ENCODE assay signal across 13 cellular contexts in the genomic region with DNA sequence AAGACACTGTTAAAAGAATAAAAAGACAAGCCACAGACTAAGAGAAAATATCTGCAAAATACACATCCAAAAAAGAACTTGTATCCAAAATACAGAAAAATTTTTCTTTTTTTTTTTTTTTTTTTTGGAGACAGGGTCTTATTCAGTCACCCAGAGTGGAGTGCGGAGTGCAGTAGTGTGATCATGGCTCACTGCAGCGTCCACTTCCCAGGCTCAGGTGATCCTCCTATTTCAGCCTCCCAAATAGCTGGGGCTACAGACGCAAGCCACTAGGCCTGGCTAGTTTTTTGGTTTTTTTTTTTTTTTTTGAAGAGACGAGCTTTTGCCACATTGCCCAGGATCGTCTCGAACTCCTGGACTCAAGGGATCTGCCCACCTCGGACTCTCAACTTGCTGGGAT. TPM values are rescaled to one million over a fixed set of nuclear protein-coding genes. Genes with fewer than 3 reads are reported as not detected.
DNase-seq lines count a peak whose midpoint lies in the region; ATAC-seq, FAIRE-seq and TF ChIP-seq lines count a peak whose summit lies in the region.
"Had no signal": no experiment of that assay in that cellular context is flagged by ENCODE, and none has a peak within 500 bp of the region (broad histone marks: within the 10 kb centered on the region; RNA-seq: fewer than 3 reads in every experiment).

No MANE protein-coding gene starts in this region.

- H3K27me3 Mint-ChIP-seq in activated CD4-positive, alpha-beta T cell treated with anti-CD3 and anti-CD28 coated beads for 36 hours: no peaks in the 10 kb centered on the region
- no peaks in the 10 kb centered on the region for H3K27me3 Mint-ChIP-seq in neural progenitor cell (ENCODE audit: insufficient read depth, low read depth)
- H3K27me3 Mint-ChIP-seq: IgD-negative memory B cell had no signal

- H3K36me3 ChIP-seq in IMR-90 (ENCODE audit: control insufficient read depth, insufficient read depth, low read length) (no peaks in the 10 kb centered on the region), GM12878 (ENCODE audit: control insufficient read depth in 2 of 2, insufficient read depth in 2 of 2, low read length in 1 of 2) (no peaks in the 10 kb centered on the region), neural progenitor cell (no peaks in the 10 kb centered on the region)
- H3K36me3 ChIP-seq: stomach had no signal

- H3K23ac ChIP-seq in IMR-90 (ENCODE audit: low read depth, low read length): no peak overlapping the region

- H3K9me3 ChIP-seq in IMR-90 (ENCODE audit: control insufficient read depth, insufficient read depth, low read length) (no peaks in the 10 kb centered on the region), GM12878 (replicated peaks; ENCODE audit: control insufficient read depth, insufficient read depth, low read length) (no peaks in the 10 kb centered on the region), neural progenitor cell (ENCODE audit: low read depth) (no peaks in the 10 kb centered on the region)
- H3K9me3 ChIP-seq: stomach had no signal

- TF ChIP-seq CTCF in IMR-90 (conservative IDR thresholded peaks at IDR 0.05; ENCODE audit: low read depth, low read length) (no peak), GM12878 (IDR thresholded peaks at IDR 0.05 in 2 of 3, conservative IDR thresholded peaks at IDR 0.05 in 1 of 3; ENCODE audit: control insufficient read depth in 2 of 3, extremely low read depth in 1 of 3, insufficient read depth in 1 of 3, low read depth in 3 of 3, low read length in 3 of 3) (no peak), neural progenitor cell (IDR thresholded peaks at IDR 0.05) (no peak)

- no peak overlapping the region for H2BK120ac ChIP-seq in IMR-90 (ENCODE audit: low read depth, low read length)

- no peak for ATAC-seq in activated CD4-positive, alpha-beta T cell treated with anti-CD3 and anti-CD28 coated beads for 36 hours
- ATAC-seq in IMR-90 (ENCODE audit: low read depth) (no peak), GM12878 (no peak)

- CTCF ChIA-PET in activated CD4-positive, alpha-beta T cell treated with anti-CD3 and anti-CD28 coated beads for 36 hours (lab: Charles Lee): interaction anchor here (0.6 to 2.1 kb wide), 5 partner anchors 9 to 377 kb away, joined by 3 to 6 read pairs (median 3); a partner anchor contains a TSS
- CTCF ChIA-PET in IMR-90 (lab: Yijun Ruan, JAX) (no interaction called here), GM12878 (lab: Yijun Ruan, JAX) (interaction anchor here (0.6 to 1.8 kb wide), 6 partner anchors 14 to 553 kb away, joined by 3 to 5 read pairs (median 4); no protein-coding TSS in a partner anchor)

- no peak overlapping the region for H3K4ac ChIP-seq in IMR-90 (ENCODE audit: low read depth, low read length)

- H4K20me1 ChIP-seq in IMR-90 (ENCODE audit: insufficient read depth, low read length) (peaks cover 15% of the 10 kb centered on the region; the same call in 1 of the 2 replicates), GM12878 (ENCODE audit: control insufficient read depth, insufficient read depth) (no peaks in the 10 kb centered on the region; the same call in 1 of the 2 replicates), neural progenitor cell (ENCODE audit: low read depth) (peaks cover 4% of the 10 kb centered on the region)

- no peak overlapping the region for H4K5ac ChIP-seq in IMR-90 (ENCODE audit: low read depth, low read length)

- RAD21 ChIA-PET in GM12878 (lab: Charles Lee; ENCODE audit: unreplicated experiment): interaction anchor here (0.6 to 0.7 kb wide), 2 partner anchors 17 to 378 kb away, joined by 3 read pairs; no protein-coding TSS in a partner anchor

- H3K4me1 Mint-ChIP-seq in activated CD4-positive, alpha-beta T cell treated with anti-CD3 and anti-CD28 coated beads for 36 hours: peaks cover 50% of the 10 kb centered on the region
- peaks cover 20% of the 10 kb centered on the region for H3K4me1 Mint-ChIP-seq in neural progenitor cell

- H3K14ac ChIP-seq in IMR-90 (replicated peaks; ENCODE audit: low read depth, low read length): no peak overlapping the region

- H3K27ac ChIP-seq in IMR-90 (ENCODE audit: insufficient read depth, low read length): no peak overlapping the region
- no peak overlapping the region for H3K27ac ChIP-seq in GM12878 (ENCODE audit: control insufficient read depth, insufficient read depth)
- no peak overlapping the region for H3K27ac ChIP-seq in neural progenitor cell
- H3K27ac ChIP-seq: stomach, WERI-Rb-1 had no signal

- POLR2A ChIA-PET in activated CD4-positive, alpha-beta T cell treated with anti-CD3 and anti-CD28 coated beads for 36 hours (lab: Charles Lee): interaction anchor here (0.6 kb wide), 1 partner anchor 301 kb away, joined by 3 read pairs; no protein-coding TSS in a partner anchor
- POLR2A ChIA-PET in IMR-90 (lab: Charles Lee; ENCODE audit: unreplicated experiment) (no interaction called here), GM12878 (lab: Charles Lee) (interaction anchor here (4.1 kb wide), 1 partner anchor 16 kb away, joined by 19 read pairs; a partner anchor contains a TSS)

- no peak overlapping the region for H2AK5ac ChIP-seq in IMR-90 (ENCODE audit: low read depth, low read length)

- no peaks in the 10 kb centered on the region for H3K9me3 Mint-ChIP-seq in activated CD4-positive, alpha-beta T cell treated with anti-CD3 and anti-CD28 coated beads for 36 hours (ENCODE audit: low read depth)
- no peaks in the 10 kb centered on the region for H3K9me3 Mint-ChIP-seq in neural progenitor cell
- H3K9me3 Mint-ChIP-seq: IgD-negative memory B cell had no signal

- peaks cover 33% of the 10 kb centered on the region for H3K36me3 Mint-ChIP-seq in activated CD4-positive, alpha-beta T cell treated with anti-CD3 and anti-CD28 coated beads for 36 hours (ENCODE audit: low read depth)
- no peaks in the 10 kb centered on the region for H3K36me3 Mint-ChIP-seq in neural progenitor cell
- H3K36me3 Mint-ChIP-seq: IgD-negative memory B cell had no signal

- no peak overlapping the region for H3K56ac ChIP-seq in IMR-90 (ENCODE audit: extremely low read depth, insufficient read depth, low read length)

- BruUV-seq in IMR-90 (replicated peaks; lab: Mats Ljungman, UMichigan): no TSS peak
- BruUV-seq in GM12878 (replicated peaks; lab: Mats Ljungman, UMichigan): no TSS peak

- H2AK9ac ChIP-seq in IMR-90 (replicated peaks; ENCODE audit: low read depth, low read length, poor library complexity): no peak overlapping the region

- no peaks in the 10 kb centered on the region for H3F3A ChIP-seq in neural progenitor cell (ENCODE audit: low read depth)

- no peak overlapping the region for H4K91ac ChIP-seq in IMR-90 (ENCODE audit: insufficient read depth, low read depth, low read length)

- intact Hi-C loops in activated CD4-positive, alpha-beta T cell treated with anti-CD3 and anti-CD28 coated beads for 36 hours (cut with DNase I, micrococcal nuclease): loop anchor here (5.0 to 10.0 kb wide), 4 partner anchors 93 to 937 kb away; a partner anchor contains a TSS
- intact Hi-C loops in IMR-90 (cut with micrococcal nuclease): no loop called here
- intact Hi-C loops in GM12878 (cut with micrococcal nuclease; ENCODE audit: unreplicated experiment): loop anchor here (5.0 to 10.0 kb wide), 3 partner anchors 291 to 651 kb away; a partner anchor contains a TSS
- intact Hi-C loops in head of caudate nucleus (cut with DNase I): no loop called here

- peaks cover 4% of the 10 kb centered on the region; the same call in 1 of the 2 replicates for H3K9me1 ChIP-seq in IMR-90 (ENCODE audit: insufficient read depth, low read length)

- dilution Hi-C loops in IMR-90 (cut with HindIII; ENCODE audit: low sequenced_read_pairs, unreplicated experiment): no loop called here

- H3K79me2 ChIP-seq in GM12878 (ENCODE audit: control insufficient read depth, insufficient read depth, low read length): peaks cover 80% of the 10 kb centered on the region
- H3K79me2 ChIP-seq in neural progenitor cell (ENCODE audit: low read depth): peaks cover 74% of the 10 kb centered on the region

- H3K4me2 ChIP-seq in IMR-90 (ENCODE audit: low read depth, low read length) (peak overlapping the region; percentile 63), GM12878 (ENCODE audit: control insufficient read depth, insufficient read depth) (peak overlapping the region; percentile 74), neural progenitor cell (no peak overlapping the region)

- no peak overlapping the region for H2AFZ ChIP-seq in IMR-90 (replicated peaks; ENCODE audit: low read length, poor library complexity)
- no peak overlapping the region for H2AFZ ChIP-seq in GM12878 (ENCODE audit: control insufficient read depth, low read depth, low read length)
- no peak overlapping the region for H2AFZ ChIP-seq in neural progenitor cell (replicated peaks)

- no peak for FAIRE-seq in GM12878 (lab: Jason Lieb, UNC)

- TF ChIP-seq EP300 in GM12878 (IDR thresholded peaks at IDR 0.05; ENCODE audit: borderline replicate concordance in 1 of 2, control insufficient read depth in 1 of 2, low read depth in 2 of 2, low read length in 2 of 2): no peak

- in situ Hi-C loops in IMR-90 (cut with MboI; ENCODE audit: low sequenced_read_pairs): no loop called here
- in situ Hi-C loops in GM12878 (cut with MboI): no loop called here

- H3K4me3 ChIP-seq in IMR-90 (ENCODE audit: insufficient read depth, low read depth, low read length): no peak overlapping the region
- peak overlapping the region; percentile 57; the same call in 1 of the 2 replicates for H3K4me3 ChIP-seq in GM12878
- H3K4me3 ChIP-seq in neural progenitor cell: peak overlapping the region; percentile 11
- H3K4me3 ChIP-seq: stomach had no signal

- H3K79me1 ChIP-seq in IMR-90 (ENCODE audit: low read depth in 1 of 2, low read length in 2 of 2): peaks cover 16 to 36% of the 10 kb centered on the region in 2 experiments

- H3K18ac ChIP-seq in IMR-90 (ENCODE audit: low read depth, low read length): no peak overlapping the region

- H4K8ac ChIP-seq in IMR-90 (ENCODE audit: low read depth in 2 of 2, low read length in 2 of 2): no peak overlapping the region

- H3K4me3 Mint-ChIP-seq in activated CD4-positive, alpha-beta T cell treated with anti-CD3 and anti-CD28 coated beads for 36 hours: peak overlapping the region; percentile 52
- H3K4me3 Mint-ChIP-seq in neural progenitor cell: no peak overlapping the region

- no peaks in the 10 kb centered on the region for H3K27me3 ChIP-seq in IMR-90 (ENCODE audit: control insufficient read depth, insufficient read depth, low read length)
- H3K27me3 ChIP-seq in GM12878 (replicated peaks in 1 of 2; ENCODE audit: control insufficient read depth in 2 of 2, insufficient read depth in 2 of 2, low read length in 1 of 2): no peaks in the 10 kb centered on the region
- no peaks in the 10 kb centered on the region for H3K27me3 ChIP-seq in neural progenitor cell
- H3K27me3 ChIP-seq: stomach had no signal

- no peak for TF ChIP-seq RAD21 in IMR-90 (IDR thresholded peaks at IDR 0.05; ENCODE audit: low read length)
- no peak for TF ChIP-seq RAD21 in GM12878 (IDR thresholded peaks at IDR 0.05; ENCODE audit: insufficient read depth, low read depth, low read length)

- no peak for DNase-seq in activated CD4-positive, alpha-beta T cell treated with anti-CD3 and anti-CD28 coated beads for 36 hours
- DNase-seq in activated CD4-positive, alpha-beta T cell treated with anti-CD3 and anti-CD28 coated beads, Interleukin-2, amount 50 U/mL, for 4 hours: no peak
- no peak for DNase-seq in IMR-90
- DNase-seq in GM12878 (ENCODE audit: low read depth, low spot score): no peak
- no peak for DNase-seq in neural progenitor cell (ENCODE audit: low spot score)
- no peak for DNase-seq in inferior parietal cortex (ENCODE audit: extremely low spot score)
- no peak for DNase-seq in head of caudate nucleus
- no peak for DNase-seq in NCI-H1436 (lab: John Stamatoyannopoulos, UW)
- DNase-seq: effector memory CD4-positive, alpha-beta T cell; GF-D8; stomach; WERI-Rb-1 had no signal

- TF ChIP-seq POLR2A in IMR-90 (IDR thresholded peaks at IDR 0.05; ENCODE audit: low read depth, low read length) (no peak), GM12878 (IDR thresholded peaks at IDR 0.05; ENCODE audit: low read depth, low read length) (no peak)

- H3K9ac ChIP-seq in IMR-90 (ENCODE audit: low read depth, low read length) (no peak overlapping the region), GM12878 (ENCODE audit: control insufficient read depth, insufficient read depth, low read length) (no peak overlapping the region), neural progenitor cell (no peak overlapping the region)

- H2BK5ac ChIP-seq in IMR-90 (ENCODE audit: low read depth, low read length, poor library complexity, severe bottlenecking): no peak overlapping the region

- SMC1A ChIA-PET in GM12878 (lab: Charles Lee; ENCODE audit: uncharacterized antibody, unreplicated experiment): interaction anchor here (0.6 to 1.3 kb wide), 4 partner anchors 20 to 226 kb away, joined by 3 to 4 read pairs (median 4); no protein-coding TSS in a partner anchor

- H2BK15ac ChIP-seq in IMR-90 (ENCODE audit: low read depth, low read length): no peak overlapping the region

- WGBS in IMR-90 (ENCODE audit: extremely low coverage in 2 of 2, insufficient read length in 1 of 2), 2 experiments: no CpG with 5 or more reads among the region's 7 CpGs
- 66% methylated on average over 7 of the region's 7 CpGs for WGBS in GM12878 (ENCODE audit: insufficient coverage, insufficient replicate concordance, low lambda C conversion rate, missing lambda C conversion rate)

- H3K4me1 ChIP-seq in IMR-90 (ENCODE audit: control insufficient read depth, insufficient read depth, low read length): no peaks in the 10 kb centered on the region; the same call in 1 of the 2 replicates
- no peaks in the 10 kb centered on the region; the same call in 1 of the 2 replicates for H3K4me1 ChIP-seq in GM12878 (ENCODE audit: control insufficient read depth, insufficient read depth, low read length)
- peaks cover 13% of the 10 kb centered on the region for H3K4me1 ChIP-seq in neural progenitor cell

- H3K27ac Mint-ChIP-seq in activated CD4-positive, alpha-beta T cell treated with anti-CD3 and anti-CD28 coated beads for 36 hours: peak overlapping the region; percentile 33
- H3K27ac Mint-ChIP-seq in neural progenitor cell: no peak overlapping the region

- no peak overlapping the region for H2BK20ac ChIP-seq in IMR-90 (ENCODE audit: low read depth, low read length)

RNA-seq across cellular contexts. Expression of a gene that starts 3.1 kb away (rescaled TPM):
- 10 to 100 TPM; 22.6 to 25.5 TPM for total RNA-seq in activated CD4-positive, alpha-beta T cell treated with anti-CD3 and anti-CD28 coated beads for 36 hours
- total RNA-seq in IMR-90 (2012; rRNA removed) (13.4 and 16.4 TPM in 2 replicates), GM12878 (2014; rRNA removed) (16.5 and 20.8 TPM in 2 replicates), GM12878 (2014; rRNA removed; fragmentation: Illumina TruSeq; extraction: Trizol) (27.0 TPM in 2 replicates), GM12878 (2021) (15.5 and 16.5 TPM in 2 replicates), neural progenitor cell (ENCODE audit: low replicate concordance) (25.3 and 42.1 TPM in 2 replicates)
- polyA plus RNA-seq in IMR-90 (2012; rRNA removed) (5.5 and 7.3 TPM in 2 replicates), GM12878 (2011; rRNA removed) (24.1 and 41.6 TPM in 2 replicates), GM12878 (2014; fragmentation: Illumina TruSeq; extraction: Trizol) (22.6 and 33.5 TPM in 2 replicates), GM12878 (2014; fragmentation: Nextera tagmentation; extraction: Ambion mirVana) (10 to 100 TPM in 1 of 2 experiments, 1 to 10 TPM in 1; 10.0 to 16.4 TPM), GM12878 (2014; rRNA removed) (13.1 and 14.4 TPM in 2 replicates), GM12878 (2016; fragmentation: Nextera tagmentation; extraction: Ambion mirVana) (10 to 100 TPM; 19.6 to 19.8 TPM)
- 0.92 and 1.1 TPM in 2 replicates for polyA plus RNA-seq in IMR-90 (2012; cell fraction: cytosol; rRNA removed)
- polyA plus RNA-seq in IMR-90 (2012; cell fraction: nucleus; rRNA removed; ENCODE audit: low replicate concordance): 3.2 and 16.5 TPM in 2 replicates
- total RNA-seq in GM12878 (2013; cell fraction: nucleolus; rRNA removed): 45.4 and 51.5 TPM in 2 replicates
- polyA plus RNA-seq in GM12878 (2011; ENCODE audit: low read depth): 6.1 TPM
- polyA plus RNA-seq in GM12878 (2011; cell fraction: cytosol; rRNA removed): 5.8 and 7.2 TPM in 2 replicates
- 20.8 and 31.8 TPM in 2 replicates for polyA plus RNA-seq in GM12878 (2011; cell fraction: nucleus; rRNA removed)
- 8.0 and 13.9 TPM in 2 replicates for polyA plus RNA-seq in GM12878 (2012)
- 11.3 TPM in 2 replicates for polyA minus RNA-seq in GM12878 (2011; rRNA and poly(A)+ RNA removed)
- 6.9 and 9.8 TPM in 2 replicates for polyA minus RNA-seq in GM12878 (2011; cell fraction: cytosol; rRNA and poly(A)+ RNA removed)
- polyA minus RNA-seq in GM12878 (2011; cell fraction: nucleus; rRNA and poly(A)+ RNA removed): 16.2 and 20.0 TPM in 2 replicates

RNA-seq across cellular contexts. Expression of a gene that starts 15.5 kb away (rescaled TPM):
- total RNA-seq in activated CD4-positive, alpha-beta T cell treated with anti-CD3 and anti-CD28 coated beads for 36 hours: 10 to 100 TPM; 10.4 to 13.6 TPM
- total RNA-seq in IMR-90 (2012; rRNA removed): 5.9 and 9.4 TPM in 2 replicates
- polyA plus RNA-seq in IMR-90 (2012; rRNA removed): 1.8 and 2.2 TPM in 2 replicates
- polyA plus RNA-seq in IMR-90 (2012; cell fraction: cytosol; rRNA removed): 0.32 and 1.3 TPM in 2 replicates
- 0.55 and 4.0 TPM in 2 replicates for polyA plus RNA-seq in IMR-90 (2012; cell fraction: nucleus; rRNA removed; ENCODE audit: low replicate concordance)
- 12.5 and 15.5 TPM in 2 replicates for total RNA-seq in GM12878 (2013; cell fraction: nucleolus; rRNA removed)
- 4.2 and 4.8 TPM in 2 replicates for total RNA-seq in GM12878 (2014; rRNA removed)
- 7.0 and 7.6 TPM in 2 replicates for total RNA-seq in GM12878 (2014; rRNA removed; fragmentation: Illumina TruSeq; extraction: Trizol)
- total RNA-seq in GM12878 (2021): 6.0 and 7.0 TPM in 2 replicates
- 1.6 TPM for polyA plus RNA-seq in GM12878 (2011; ENCODE audit: low read depth)
- polyA plus RNA-seq in GM12878 (2011; rRNA removed): 4.8 and 10.6 TPM in 2 replicates
- polyA plus RNA-seq in GM12878 (2011; cell fraction: cytosol; rRNA removed): 1.5 and 1.7 TPM in 2 replicates
- polyA plus RNA-seq in GM12878 (2011; cell fraction: nucleus; rRNA removed): 5.7 and 6.0 TPM in 2 replicates
- polyA plus RNA-seq in GM12878 (2012): 3.4 and 4.1 TPM in 2 replicates
- 4.7 and 5.9 TPM in 2 replicates for polyA plus RNA-seq in GM12878 (2014; fragmentation: Illumina TruSeq; extraction: Trizol)
- 1 to 10 TPM; 1.9 to 2.5 TPM for polyA plus RNA-seq in GM12878 (2014; fragmentation: Nextera tagmentation; extraction: Ambion mirVana)
- polyA plus RNA-seq in GM12878 (2014; rRNA removed): 2.9 and 4.6 TPM in 2 replicates
- polyA plus RNA-seq in GM12878 (2016; fragmentation: Nextera tagmentation; extraction: Ambion mirVana): 1 to 10 TPM; 3.0 to 4.4 TPM
- 3.4 and 3.8 TPM in 2 replicates for polyA minus RNA-seq in GM12878 (2011; rRNA and poly(A)+ RNA removed)
- 2.6 and 3.6 TPM in 2 replicates for polyA minus RNA-seq in GM12878 (2011; cell fraction: cytosol; rRNA and poly(A)+ RNA removed)
- 3.1 and 5.0 TPM in 2 replicates for polyA minus RNA-seq in GM12878 (2011; cell fraction: nucleus; rRNA and poly(A)+ RNA removed)
- total RNA-seq in neural progenitor cell (ENCODE audit: low replicate concordance): 26.0 and 39.9 TPM in 2 replicates

RNA-seq across cellular contexts. Expression of a gene that starts 49.2 kb away (rescaled TPM):
- under 1 TPM in 1 of 2 experiments, not detected in 1; 0.11 TPM for total RNA-seq in activated CD4-positive, alpha-beta T cell treated with anti-CD3 and anti-CD28 coated beads for 36 hours
- under 0.01 and 0.28 TPM in 2 replicates for total RNA-seq in IMR-90 (2012; rRNA removed)
- 0.10 and 0.19 TPM in 2 replicates for polyA plus RNA-seq in IMR-90 (2012; rRNA removed)
- polyA plus RNA-seq in IMR-90 (2012; cell fraction: cytosol; rRNA removed): 0.01 and 0.09 TPM in 2 replicates
- 0.33 and 1.2 TPM in 2 replicates for polyA plus RNA-seq in IMR-90 (2012; cell fraction: nucleus; rRNA removed; ENCODE audit: low replicate concordance)
- total RNA-seq in GM12878 (2013; cell fraction: nucleolus; rRNA removed): 0.17 and 0.34 TPM in 2 replicates
- total RNA-seq in GM12878 (2014; rRNA removed): 0.23 and 0.27 TPM in 2 replicates
- total RNA-seq in GM12878 (2014; rRNA removed; fragmentation: Illumina TruSeq; extraction: Trizol): 0.22 and 0.28 TPM in 2 replicates
- total RNA-seq in GM12878 (2021): 0.13 and 0.28 TPM in 2 replicates
- not detected for polyA plus RNA-seq in GM12878 (2011; ENCODE audit: low read depth)
- polyA plus RNA-seq in GM12878 (2011; rRNA removed): 0.08 and 0.10 TPM in 2 replicates
- polyA plus RNA-seq in GM12878 (2011; cell fraction: cytosol; rRNA removed): 0.01 and 0.03 TPM in 2 replicates
- polyA plus RNA-seq in GM12878 (2011; cell fraction: nucleus; rRNA removed): 0.16 and 0.48 TPM in 2 replicates
- polyA plus RNA-seq in GM12878 (2012): 0.05 and 0.06 TPM in 2 replicates
- polyA plus RNA-seq in GM12878 (2014; fragmentation: Illumina TruSeq; extraction: Trizol): 0.16 and 0.21 TPM in 2 replicates
- under 1 TPM; 0.07 to 0.23 TPM for polyA plus RNA-seq in GM12878 (2014; fragmentation: Nextera tagmentation; extraction: Ambion mirVana)
- 0.08 and 0.23 TPM in 2 replicates for polyA plus RNA-seq in GM12878 (2014; rRNA removed)
- polyA plus RNA-seq in GM12878 (2016; fragmentation: Nextera tagmentation; extraction: Ambion mirVana): under 1 TPM in 1 of 2 experiments, not detected in 1; 0.09 TPM
- not detected in 2 replicates for polyA minus RNA-seq in GM12878 (2011; rRNA and poly(A)+ RNA removed)
- polyA minus RNA-seq in GM12878 (2011; cell fraction: cytosol; rRNA and poly(A)+ RNA removed): not detected in 2 replicates
- 0.57 TPM in 1 of 2 replicates, not detected in the other for polyA minus RNA-seq in GM12878 (2011; cell fraction: nucleus; rRNA and poly(A)+ RNA removed)
- 0.59 and 0.69 TPM in 2 replicates for total RNA-seq in neural progenitor cell (ENCODE audit: low replicate concordance)
- polyA plus RNA-seq: IgD-negative memory B cell had no signal

Comparison
In these comparisons a context has a peak if more than half of its experiments do, and no peak if none do; other contexts are left out.
1. intact Hi-C loops: an anchor here in activated CD4-positive, alpha-beta T cell treated with anti-CD3 and anti-CD28 coated beads for 36 hours (5.0 to 10.0 kb wide) and GM12878 (5.0 to 10.0 kb wide); none called in IMR-90 and head of caudate nucleus.